ENCODE assay signal across 13 cellular contexts in genomic region chr1:11227106-11228077, GRCh38. TPM values are rescaled to one million over a fixed set of nuclear protein-coding genes. Genes with fewer than 3 reads are reported as not detected.
A peak's percentile ranks its signal among the peaks of the same experiment; 100 is the strongest.
DNase-seq lines count a peak whose midpoint lies in the region; ATAC-seq, FAIRE-seq and TF ChIP-seq lines count a peak whose summit lies in the region.
"Had no signal": no experiment of that assay in that cellular context is flagged by ENCODE, and none has a peak within 500 bp of the region (broad histone marks: within the 10 kb centered on the region; RNA-seq: fewer than 3 reads in every experiment).

No MANE protein-coding gene starts in this region.

- in situ Hi-C loops in ACHN (cut with HindIII; ENCODE audit: low pct_ligation_motif_present, low pct_unique_long_range_greater_than_20kb, low sequenced_read_pairs): no loop called here

- H3K4me3 Mint-ChIP-seq in endothelial cell (ENCODE audit: unreplicated experiment): peak overlapping the region; percentile 39

- H3K9me3 ChIP-seq in small intestine (ENCODE audit: control insufficient read depth, low read depth) (no peaks in the 10 kb centered on the region), tibial artery (no peaks in the 10 kb centered on the region)
- H3K9me3 ChIP-seq: right lobe of liver had no signal

- no peaks in the 10 kb centered on the region for H3K9me3 Mint-ChIP-seq in endothelial cell (ENCODE audit: unreplicated experiment)

- CTCF ChIA-PET in GM10248 (lab: Yijun Ruan, JAX): interaction anchor here (1.2 to 8.9 kb wide), 5 partner anchors 9 to 189 kb away, joined by 3 to 65 read pairs (median 4); no protein-coding TSS in a partner anchor

- no peak overlapping the region for H3K27ac Mint-ChIP-seq in endothelial cell (ENCODE audit: unreplicated experiment)

- no peaks in the 10 kb centered on the region for H3K27me3 ChIP-seq in small intestine (ENCODE audit: control insufficient read depth in 2 of 2, insufficient read depth in 2 of 2, low read length in 2 of 2)
- no peaks in the 10 kb centered on the region for H3K27me3 ChIP-seq in tibial artery
- H3K27me3 ChIP-seq: cardiac muscle cell, right lobe of liver had no signal

- WGBS in small intestine, 3 donors: 91 to 93% (median 92%) methylated on average over 10 of the region's 10 CpGs

- H3K4me1 Mint-ChIP-seq in endothelial cell (ENCODE audit: unreplicated experiment): no peaks in the 10 kb centered on the region

- H3K36me3 ChIP-seq in small intestine (ENCODE audit: control insufficient read depth in 2 of 2, insufficient read depth in 2 of 2, low read length in 2 of 2): peaks cover 23 to 27% of the 10 kb centered on the region in 2 donors
- H3K36me3 ChIP-seq in tibial artery: peaks cover 48 to 71% (median 57%) of the 10 kb centered on the region in 3 donors

- TF ChIP-seq CTCF in GM10248 (IDR thresholded peaks at IDR 0.05; ENCODE audit: control extremely low read depth, extremely low read depth, low read depth, missing control alignments) (no peak), endothelial cell (IDR thresholded peaks at IDR 0.05; ENCODE audit: unreplicated experiment) (no peak), tibial artery (IDR thresholded peaks at IDR 0.05) (no peak)

- intact Hi-C loops in tibial artery (cut with DNase I; ENCODE audit: low total_unique reads): no loop called here

- POLR2A ChIA-PET in GM10248 (lab: Yijun Ruan, JAX): no interaction called here

- FAIRE-seq in small intestine (lab: Jason Lieb, UNC): no peak

- peaks cover 29% of the 10 kb centered on the region for H3K36me3 Mint-ChIP-seq in endothelial cell (ENCODE audit: low read depth, unreplicated experiment)

- H3K4me3 ChIP-seq in small intestine (ENCODE audit: low read depth in 1 of 2, low read length in 2 of 2): no peak overlapping the region
- no peak overlapping the region for H3K4me3 ChIP-seq in tibial artery
- H3K4me3 ChIP-seq: cardiac muscle cell, right lobe of liver had no signal

- no peak overlapping the region for H3K27ac ChIP-seq in small intestine (ENCODE audit: low read depth in 1 of 2, low read length in 1 of 2)
- no peak overlapping the region for H3K27ac ChIP-seq in tibial artery
- H3K27ac ChIP-seq: cardiac muscle cell, right lobe of liver had no signal

- peaks cover 2% of the 10 kb centered on the region for H3K27me3 Mint-ChIP-seq in endothelial cell (ENCODE audit: unreplicated experiment)

- H3K4me1 ChIP-seq in small intestine (ENCODE audit: control insufficient read depth in 2 of 2, insufficient read depth in 1 of 2, low read depth in 1 of 2, low read length in 1 of 2) (no peaks in the 10 kb centered on the region), tibial artery (no peaks in the 10 kb centered on the region)

- peak; percentile 62 for ATAC-seq in GM21360 (IDR thresholded peaks at IDR 0.05; ENCODE audit: unreplicated experiment)
- ATAC-seq: right lobe of liver had no signal

- peak; percentile 39 for DNase-seq in GM10248 (ENCODE audit: extremely low spot score)
- DNase-seq in Kasumi-1 (lab: John Stamatoyannopoulos, UW): peak; percentile 22 to 48
- DNase-seq in endothelial cell (ENCODE audit: low spot score): no peak
- DNase-seq in small intestine: no peak
- DNase-seq in tibial artery: no peak
- DNase-seq in nucleus accumbens (lab: John Stamatoyannopoulos, UW): no peak
- DNase-seq in ACHN: no peak
- DNase-seq: DMS153, NCI-H1930, right lobe of liver, RPMI8226 had no signal

RNA-seq across cellular contexts. Expression of gene MTOR, which starts 35.0 kb away (rescaled TPM):
- total RNA-seq in endothelial cell (ENCODE audit: unreplicated experiment): 61.9 TPM
- polyA plus RNA-seq in small intestine: 10 to 100 TPM; 11.3 to 20.0 (median 15.4) TPM

RNA-seq across cellular contexts. Expression of gene ANGPTL7, which starts 38.2 kb away (rescaled TPM):
- total RNA-seq in endothelial cell (ENCODE audit: unreplicated experiment): not detected
- polyA plus RNA-seq in small intestine: under 1 TPM in 1 of 3 donors, not detected in 2; 0.73 TPM
- total RNA-seq: cardiac muscle cell, right lobe of liver had no signal
- polyA plus RNA-seq: cardiac muscle cell had no signal

RNA-seq across cellular contexts. Expression of gene UBIAD1, which starts 45.6 kb away (rescaled TPM):
- total RNA-seq in endothelial cell (ENCODE audit: unreplicated experiment): 16.5 TPM
- 10 to 100 TPM in 1 of 3 donors, 1 to 10 TPM in 2; 3.2 to 10.7 (median 3.8) TPM for polyA plus RNA-seq in small intestine

Comparison
In these comparisons a context has a peak if more than half of its experiments do, and no peak if none do; other contexts are left out.
1. DNase-seq: peak in GM10248 (single experiment) and Kasumi-1 (2 of 2); none in endothelial cell (single experiment), small intestine (single experiment), tibial artery (0 of 2), nucleus accumbens (0 of 56) and ACHN (single experiment).